1 cellular context compared by ENCODE assay signal in genomic region chr6:137724018-137724403, GRCh38.
TF ChIP-seq lines count a peak whose summit lies in the region.

No MANE protein-coding gene starts in this region.

TF ChIP-seq in HepG2, 621 proteins besides CTCF, POLR2A, EP300 and RAD21 (continued from another document and continues in another):
- TF ChIP-seq ZBTB10 (CRISPR knock-in tag; IDR thresholded peaks at IDR 0.05; ENCODE audit: borderline replicate concordance) (peak; percentile 67; the same call in 1 of the 2 replicates), HNF1A (IDR thresholded peaks at IDR 0.05; ENCODE audit: low read depth) (no peak), HNF1A (CRISPR knock-in tag; IDR thresholded peaks at IDR 0.05; ENCODE audit: borderline replicate concordance) (0 out of 2 replicates have a peak, but pooled peaks have one; percentile 11), NFATC3 (CRISPR knock-in tag; IDR thresholded peaks at IDR 0.05) (no peak; the same call in 1 of the 2 replicates), ZMAT5 (CRISPR knock-in tag; IDR thresholded peaks at IDR 0.05; ENCODE audit: borderline replicate concordance, low read depth) (no peak), NCOA1 (CRISPR knock-in tag; IDR thresholded peaks at IDR 0.05) (no peak), DNMT3B (CRISPR knock-in tag; conservative IDR thresholded peaks at IDR 0.05) (peak; percentile 95), ZSCAN21 (CRISPR knock-in tag; IDR thresholded peaks at IDR 0.05; ENCODE audit: borderline replicate concordance) (peak; percentile 0; the same call in 1 of the 2 replicates), ZNF646 (CRISPR knock-in tag; IDR thresholded peaks at IDR 0.05) (no peak), TFDP2 (CRISPR knock-in tag; IDR thresholded peaks at IDR 0.05) (peak; percentile 58; the same call in 1 of the 2 replicates), GATAD2A (CRISPR knock-in tag; IDR thresholded peaks at IDR 0.05) (peak; percentile 88), GABPA (IDR thresholded peaks at IDR 0.05; ENCODE audit: low read depth, low read length) (no peak), GABPA (CRISPR knock-in tag; IDR thresholded peaks at IDR 0.05; ENCODE audit: low read depth) (peak; percentile 9; the same call in 1 of the 2 replicates), FOXA3 (CRISPR knock-in tag; IDR thresholded peaks at IDR 0.05) (peak; percentile 78), KMT2A (CRISPR knock-in tag; IDR thresholded peaks at IDR 0.05) (no peak), NR2C2 (CRISPR knock-in tag; IDR thresholded peaks at IDR 0.05; ENCODE audit: borderline replicate concordance) (no peak), FOXK1 (CRISPR knock-in tag; IDR thresholded peaks at IDR 0.05; ENCODE audit: borderline replicate concordance, low read depth) (no peak; the same call in 1 of the 2 replicates), MTA3 (CRISPR knock-in tag; IDR thresholded peaks at IDR 0.05) (no peak), ZNF292 (CRISPR knock-in tag; IDR thresholded peaks at IDR 0.05; ENCODE audit: borderline replicate concordance, low read depth) (no peak), ZNF781 (CRISPR knock-in tag; IDR thresholded peaks at IDR 0.05; ENCODE audit: borderline replicate concordance, not compliant biosample characterization) (no peak), ZNF598 (CRISPR knock-in tag; IDR thresholded peaks at IDR 0.05; ENCODE audit: borderline replicate concordance) (no peak; the same call in 1 of the 2 replicates), PBX2 (CRISPR knock-in tag; IDR thresholded peaks at IDR 0.05) (no peak), GTF3A (CRISPR knock-in tag; conservative IDR thresholded peaks at IDR 0.05) (no peak), TBX2 (CRISPR knock-in tag; IDR thresholded peaks at IDR 0.05; ENCODE audit: borderline replicate concordance) (0 out of 2 replicates have a peak, but pooled peaks have one; percentile 41), ZBTB40 (IDR thresholded peaks at IDR 0.05) (no peak), ZBTB40 (CRISPR knock-in tag; IDR thresholded peaks at IDR 0.05) (peak; percentile 72; the same call in 1 of the 2 replicates)
